ENCODE assay signal across 10 cellular contexts in genomic region chr9:130185494-130186005, GRCh38. TPM values are rescaled to one million over a fixed set of nuclear protein-coding genes. Genes with fewer than 3 reads are reported as not detected.
A peak's percentile ranks its signal among the peaks of the same experiment; 100 is the strongest.
DNase-seq lines count a peak whose midpoint lies in the region; ATAC-seq and TF ChIP-seq lines count a peak whose summit lies in the region.
"Had no signal": no experiment of that assay in that cellular context is flagged by ENCODE, and none has a peak within 500 bp of the region (broad histone marks: within the 10 kb centered on the region; RNA-seq: fewer than 3 reads in every experiment).

No MANE protein-coding gene starts in this region.

- no peaks in the 10 kb centered on the region for H3K36me3 Mint-ChIP-seq in immature natural killer cell

- no peak overlapping the region for H3K4me3 Mint-ChIP-seq in immature natural killer cell

- H3K9me3 ChIP-seq in mesodermal cell (ENCODE audit: control insufficient read depth, low read length): no peaks in the 10 kb centered on the region
- no peaks in the 10 kb centered on the region for H3K9me3 ChIP-seq in tibial artery

- H3K27me3 Mint-ChIP-seq in immature natural killer cell (ENCODE audit: low read depth in 3 of 3): peaks cover 0 to 4% (median 2%) of the 10 kb centered on the region in 3 donors

- peak; percentile 87 for DNase-seq in NCI-H2171 (lab: John Stamatoyannopoulos, UW)
- peak; percentile 68 for DNase-seq in cerebellar cortex (ENCODE audit: low spot score)
- DNase-seq in tibial artery: no peak
- DNase-seq in immature natural killer cell: no peak
- no peak for DNase-seq in DMS79 (lab: John Stamatoyannopoulos, UW)
- DNase-seq: PC-3; stimulated activated naive CD8-positive, alpha-beta T cell treated with anti-CD3 and anti-CD28 coated beads, Interleukin-15, Interleukin-2, amounts not matched to agents 100 U/mL and 50 U/mL, for 24 hours had no signal

- WGBS in mesodermal cell (ENCODE audit: insufficient coverage in 2 of 2), 2 experiments: 51 to 59% methylated on average over 14 to 15 of the region's 17 CpGs

- no peaks in the 10 kb centered on the region for H3K27me3 ChIP-seq in tibial artery

- peaks cover 49% of the 10 kb centered on the region for H3K4me1 ChIP-seq in mesodermal cell (ENCODE audit: control insufficient read depth, insufficient read depth, low read length, poor library complexity, severe bottlenecking)
- H3K4me1 ChIP-seq in tibial artery: peaks cover 0 to 99% (median 79%) of the 10 kb centered on the region in 4 donors

- H3K4me3 ChIP-seq in mesodermal cell (ENCODE audit: extremely low read depth, insufficient read depth, low read length, poor library complexity, severe bottlenecking) (peak overlapping the region; percentile 8), tibial artery (peak overlapping the region; percentile 55 to 63)

- H3K27ac ChIP-seq in mesodermal cell (ENCODE audit: low read depth, low read length, severe bottlenecking) (peak overlapping the region; percentile 81), tibial artery (peak overlapping the region; percentile 93 to 95)

- no peak for TF ChIP-seq CTCF in tibial artery (IDR thresholded peaks at IDR 0.05)

- intact Hi-C loops in tibial artery (cut with DNase I; ENCODE audit: low total_unique reads): no loop called here

- no peaks in the 10 kb centered on the region for H3K4me1 Mint-ChIP-seq in immature natural killer cell

- ATAC-seq in HG02973 (IDR thresholded peaks at IDR 0.05; ENCODE audit: unreplicated experiment) (no peak), HG03108 (IDR thresholded peaks at IDR 0.05; ENCODE audit: unreplicated experiment) (no peak)
- ATAC-seq: PC-3; stimulated activated naive CD8-positive, alpha-beta T cell treated with anti-CD3 and anti-CD28 coated beads, Interleukin-15, Interleukin-2, amounts not matched to agents 100 U/mL and 50 U/mL, for 24 hours had no signal

- H3K36me3 ChIP-seq in mesodermal cell (ENCODE audit: control insufficient read depth, insufficient read depth, low read length) (peaks cover 16% of the 10 kb centered on the region), tibial artery (no peaks in the 10 kb centered on the region)

- H3K9me3 Mint-ChIP-seq in immature natural killer cell: no peaks in the 10 kb centered on the region

- H3K27ac Mint-ChIP-seq in immature natural killer cell: no peak overlapping the region

RNA-seq across cellular contexts. Expression of gene NCS1, which starts 13.3 kb away (rescaled TPM):
- polyA plus RNA-seq in mesodermal cell (2013, experiment 1 of 2): 36.6 TPM
- 33.8 TPM for polyA plus RNA-seq in mesodermal cell (2013, experiment 2 of 2)
- polyA plus RNA-seq in immature natural killer cell: under 1 TPM in 2 of 3 donors, not detected in 1; 0.26 to 0.30 TPM

Comparison
In these comparisons a context has a peak if more than half of its experiments do, and no peak if none do; other contexts are left out.
1. DNase-seq: peak in NCI-H2171 (single experiment) and cerebellar cortex (single experiment); none in tibial artery (0 of 2), immature natural killer cell (0 of 3) and DMS79 (single experiment).